In the genomic region with DNA sequence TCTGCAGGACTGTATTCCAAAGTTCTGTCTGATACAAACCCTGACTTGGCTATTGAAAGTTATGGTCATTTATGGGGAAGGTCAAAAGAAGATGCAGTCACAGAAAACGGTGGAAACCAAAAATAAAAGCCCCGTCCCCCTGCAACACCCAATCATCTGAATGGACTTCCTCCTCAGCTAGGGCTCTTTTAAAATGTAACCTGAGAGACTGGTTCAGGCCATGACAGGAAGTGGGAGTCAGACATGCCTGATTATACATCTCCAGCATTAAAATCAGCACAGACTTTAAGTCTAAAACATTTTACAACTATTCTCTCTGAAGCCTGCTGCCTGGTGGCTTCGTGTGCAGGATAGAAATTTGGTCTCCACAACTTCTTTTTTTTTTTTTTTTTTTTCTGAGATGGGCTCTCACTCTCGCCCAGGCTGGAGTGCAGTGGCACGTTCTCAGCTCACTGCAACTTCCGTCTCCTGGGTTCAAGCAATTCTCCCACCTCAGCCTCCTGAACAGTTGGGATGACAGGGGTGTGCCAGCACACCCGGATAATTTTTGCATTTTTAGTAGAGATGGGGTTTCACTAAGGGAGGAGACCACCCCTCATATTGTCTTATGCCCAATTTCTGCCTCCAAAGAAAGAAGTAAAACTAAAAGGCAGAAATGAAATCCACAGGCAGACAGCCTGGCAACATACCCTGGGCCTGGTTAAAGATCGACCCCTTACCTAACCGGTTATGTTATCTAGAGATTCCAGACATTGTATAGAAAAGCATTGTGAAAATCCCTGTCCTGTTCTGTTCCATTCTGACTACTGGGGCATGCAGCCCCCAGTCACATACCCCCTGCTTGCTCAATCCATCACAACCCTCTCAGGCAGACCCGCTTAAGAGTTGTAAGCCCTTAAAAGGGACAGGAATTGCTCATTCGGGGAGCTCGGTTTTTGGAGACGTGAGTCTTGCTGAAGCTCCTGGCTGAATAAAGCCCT, we compare ENCODE assay signal across 9 cellular contexts. TPM values are rescaled to one million over a fixed set of nuclear protein-coding genes. Genes with fewer than 3 reads are reported as not detected.
DNase-seq lines count a peak whose midpoint lies in the region; ATAC-seq and TF ChIP-seq lines count a peak whose summit lies in the region.
"Had no signal": no experiment of that assay in that cellular context is flagged by ENCODE, and none has a peak within 500 bp of the region (broad histone marks: within the 10 kb centered on the region; RNA-seq: fewer than 3 reads in every experiment).

No MANE protein-coding gene starts in this region.

- peaks cover 5 to 20% (median 16%) of the 10 kb centered on the region in 3 donors for H3K4me1 Mint-ChIP-seq in naive B cell

- peak overlapping the region in 1 of 6 donors; percentile 57 for H3K27ac Mint-ChIP-seq in naive B cell

- H3K9me3 ChIP-seq in RWPE2 (ENCODE audit: severe bottlenecking) (no peaks in the 10 kb centered on the region), adrenal gland (replicated peaks in 1 of 3) (no peaks in the 10 kb centered on the region)

- H3K4me1 ChIP-seq in RWPE2 (ENCODE audit: insufficient read depth, poor library complexity, severe bottlenecking) = no peaks in the 10 kb centered on the region
- no peaks in the 10 kb centered on the region for H3K4me1 ChIP-seq in adrenal gland (replicated peaks in 1 of 2)

- no peak overlapping the region for H3K4me3 ChIP-seq in RWPE2 (ENCODE audit: severe bottlenecking)
- no peak overlapping the region for H3K4me3 ChIP-seq in adrenal gland

- DNase-seq in RWPE2 (ENCODE audit: low spot score) (no peak), naive B cell (no peak), omental fat pad (ENCODE audit: low spot score) (no peak), amniotic stem cell (lab: John Stamatoyannopoulos, UW) (no peak), adrenal gland (no peak)

- no peaks in the 10 kb centered on the region for H3K9me3 Mint-ChIP-seq in naive B cell

- H3K27ac ChIP-seq in RWPE2 (ENCODE audit: poor library complexity, severe bottlenecking) = no peak overlapping the region
- H3K27ac ChIP-seq in adrenal gland = no peak overlapping the region
- H3K27ac ChIP-seq: VCaP had no signal

- H3K27me3 Mint-ChIP-seq in naive B cell = no peaks in the 10 kb centered on the region

- intact Hi-C loops in adrenal gland (cut with DNase I) = no loop called here

- H3K36me3 ChIP-seq in RWPE2 (ENCODE audit: low read depth) = no peaks in the 10 kb centered on the region
- H3K36me3 ChIP-seq in adrenal gland (replicated peaks in 1 of 2) = no peaks in the 10 kb centered on the region

- H3K4me3 Mint-ChIP-seq in naive B cell = peak overlapping the region in 6 of 8 donors; percentile 22 to 84 (median 57)

- no peak for TF ChIP-seq CTCF in RWPE2 (IDR thresholded peaks at IDR 0.05; ENCODE audit: poor library complexity, severe bottlenecking)
- TF ChIP-seq CTCF in omental fat pad (IDR thresholded peaks at IDR 0.05) = no peak
- no peak for TF ChIP-seq CTCF in adrenal gland (IDR thresholded peaks at IDR 0.05)

- peak; percentile 52 for ATAC-seq in GM18861 (IDR thresholded peaks at IDR 0.05; ENCODE audit: unreplicated experiment)
- peak; percentile 50 for ATAC-seq in HG02623 (IDR thresholded peaks at IDR 0.05; ENCODE audit: unreplicated experiment)
- peak; percentile 64; the same call in 1 of the 3 replicates for ATAC-seq in RWPE2 (ENCODE audit: low read depth)
- no peak for ATAC-seq in naive B cell (ENCODE audit: low read depth in 2 of 2)
- no peak for ATAC-seq in omental fat pad (ENCODE audit: low FRiP score)
- ATAC-seq in GM19328 (IDR thresholded peaks at IDR 0.05; ENCODE audit: unreplicated experiment) = no peak

- 62 to 70% (median 65%) methylated on average over 13 of the region's 13 CpGs for WGBS in adrenal gland, 4 donors

- H3K36me3 Mint-ChIP-seq in naive B cell = no peaks in the 10 kb centered on the region

- TF ChIP-seq POLR2A in adrenal gland (IDR thresholded peaks at IDR 0.05) = no peak

- H3K27me3 ChIP-seq in RWPE2 (ENCODE audit: insufficient read depth, poor library complexity, severe bottlenecking) (no peaks in the 10 kb centered on the region), adrenal gland (no peaks in the 10 kb centered on the region)

RNA-seq across cellular contexts. Expression of a gene that starts 30.1 kb away (rescaled TPM):
- polyA plus RNA-seq in naive B cell (ENCODE audit: low read depth in 6 of 6) (under 1 TPM in 2 of 6 donors, not detected in 4; 0.43 to 0.44 TPM), adrenal gland (10 to 100 TPM; 20.1 to 21.9 (median 21.6) TPM)
- total RNA-seq in omental fat pad (10 to 100 TPM; 17.4 to 29.9 (median 19.1) TPM), adrenal gland (10 to 100 TPM in 7 of 8 donors, 1 to 10 TPM in 1; 1.4 to 23.1 (median 17.2) TPM)

RNA-seq across cellular contexts. Expression of a gene that starts 56.9 kb away (rescaled TPM):
- polyA plus RNA-seq in naive B cell (ENCODE audit: low read depth in 6 of 6) (10 to 100 TPM in 1 of 6 donors, 1 to 10 TPM in 5; 4.4 to 12.5 (median 7.9) TPM), adrenal gland (10 to 100 TPM; 10.3 to 58.4 (median 13.3) TPM)
- total RNA-seq in omental fat pad (10 to 100 TPM; 19.1 to 28.1 (median 22.1) TPM), adrenal gland (10 to 100 TPM; 22.4 to 37.0 (median 28.4) TPM)

Comparison
In these comparisons a context has a peak if more than half of its experiments do, and no peak if none do; other contexts are left out.
1. ATAC-seq: peak in GM18861 (single experiment), HG02623 (single experiment) and RWPE2 (single experiment); none in naive B cell (0 of 2), omental fat pad (single experiment) and GM19328 (single experiment).